ENCODE assay signal across 7 cellular contexts in genomic region chr6:166104872-166105271, GRCh38.
"Had no signal": no experiment of that assay in that cellular context is flagged by ENCODE, and none has a peak within 500 bp of the region (broad histone marks: within the 10 kb centered on the region; RNA-seq: fewer than 3 reads in every experiment).

No MANE protein-coding gene starts in this region.

- H3K4me3 ChIP-seq: GM12878 had no signal

- DNase-seq: GDM1, GF-D8 had no signal

- ATAC-seq: GM12878 had no signal

- FAIRE-seq: G401.6, GM12878, GM12892, GM18507, GM19239 had no signal
